ENCODE assay signal across 20 cellular contexts in genomic region chr13:33445024-33445423, GRCh38.
DNase-seq lines count a peak whose midpoint lies in the region; ATAC-seq, FAIRE-seq and TF ChIP-seq lines count a peak whose summit lies in the region.
"Had no signal": no experiment of that assay in that cellular context is flagged by ENCODE, and none has a peak within 500 bp of the region (broad histone marks: within the 10 kb centered on the region; RNA-seq: fewer than 3 reads in every experiment).

No MANE protein-coding gene starts in this region.

- H3K27ac Mint-ChIP-seq in endodermal cell = no peak overlapping the region
- H3K27ac Mint-ChIP-seq: CD4-positive, alpha-beta memory T cell had no signal

- H3K27me3 ChIP-seq in HepG2 (ENCODE audit: control insufficient read depth in 1 of 2, insufficient read depth in 2 of 2, low read length in 2 of 2) (no peaks in the 10 kb centered on the region), endodermal cell (ENCODE audit: control insufficient read depth, insufficient read depth, low read length, poor library complexity, severe bottlenecking) (no peaks in the 10 kb centered on the region), gastrocnemius medialis (no peaks in the 10 kb centered on the region), upper lobe of left lung (no peaks in the 10 kb centered on the region)
- H3K27me3 ChIP-seq: BE2C had no signal

- H3K36me3 Mint-ChIP-seq in endodermal cell (ENCODE audit: low read depth) = no peaks in the 10 kb centered on the region
- H3K36me3 Mint-ChIP-seq: CD4-positive, alpha-beta memory T cell had no signal

- H3K9me3 Mint-ChIP-seq in endodermal cell = no peaks in the 10 kb centered on the region
- H3K9me3 Mint-ChIP-seq: CD4-positive, alpha-beta memory T cell had no signal

- in situ Hi-C loops in HepG2 (cut with HindIII; ENCODE audit: extremely low pct_ligation_motif_present, low pct_unique_long_range_greater_than_20kb) (no loop called here), gastrocnemius medialis (cut with MboI; ENCODE audit: low sequenced_read_pairs in 4 of 4) (no loop called here)

- H3K27ac ChIP-seq in 22Rv1 (peak overlapping the region; percentile 66), HepG2 (ENCODE audit: extremely low read length, insufficient read depth, low read length) (no peak overlapping the region), endodermal cell (ENCODE audit: low read depth, low read length) (no peak overlapping the region), gastrocnemius medialis (no peak overlapping the region), upper lobe of left lung (no peak overlapping the region)
- H3K27ac ChIP-seq: KMS-11, RWPE1 had no signal

- H3K9me3 ChIP-seq in HepG2 (ENCODE audit: low read length) (no peaks in the 10 kb centered on the region), endodermal cell (ENCODE audit: control insufficient read depth, low read length) (no peaks in the 10 kb centered on the region), gastrocnemius medialis (no peaks in the 10 kb centered on the region), upper lobe of left lung (no peaks in the 10 kb centered on the region)
- H3K9me3 ChIP-seq: BE2C had no signal

- POLR2A ChIA-PET in HepG2 (lab: Yijun Ruan, JAX) = no interaction called here

- H3K4me2 ChIP-seq in HepG2 (ENCODE audit: low read depth, low read length) = no peak overlapping the region
- H3K4me2 ChIP-seq: KMS-11 had no signal

- DNase-seq in LNCaP clone FGC (ENCODE audit: low read depth) (peak; percentile 44), NCI-H748 treated with DMSO at 0.1 percent for 48 hours (lab: John Stamatoyannopoulos, UW) (peak; percentile 73), HepG2 (ENCODE audit: low spot score) (peak; percentile 67), endodermal cell (no peak), gastrocnemius medialis (no peak), upper lobe of left lung (no peak), hepatic stellate cell (ENCODE audit: low spot score) (no peak)
- DNase-seq: BE2C; Calu3; CD4-positive, alpha-beta memory T cell; DMS79 treated with DMSO at 0.1 percent for 48 hours; NCI-H1417 treated with DMSO at 0.1 percent for 48 hours; NCI-H2029; NCI-H2171; NCI-H446; NCI-H82; OCI-M1 had no signal

- H3K36me3 ChIP-seq in HepG2 (replicated peaks in 1 of 2; ENCODE audit: control insufficient read depth in 1 of 2, insufficient read depth in 2 of 2, low read length in 2 of 2) (0 out of 5 replicates have a peak, but pooled peaks cover 0 to 1% of the 10 kb centered on the region in 2 experiments), endodermal cell (ENCODE audit: control insufficient read depth, insufficient read depth, low read length) (no peaks in the 10 kb centered on the region), gastrocnemius medialis (no peaks in the 10 kb centered on the region), upper lobe of left lung (no peaks in the 10 kb centered on the region)
- H3K36me3 ChIP-seq: BE2C had no signal

- H3K9ac ChIP-seq in HepG2 (ENCODE audit: insufficient read depth, low read depth, low read length) (no peak overlapping the region), endodermal cell (ENCODE audit: extremely low read depth, low read length, poor library complexity, severe bottlenecking) (no peak overlapping the region)
- H3K9ac ChIP-seq: KMS-11 had no signal

- no peaks in the 10 kb centered on the region for H4K20me1 ChIP-seq in HepG2 (ENCODE audit: insufficient read depth, low read length)

- H3K27me3 Mint-ChIP-seq in endodermal cell (ENCODE audit: insufficient read depth) = no peaks in the 10 kb centered on the region

- BruUV-seq in HepG2 (replicated peaks; lab: Mats Ljungman, UMichigan) = no TSS peak

- no peak for ATAC-seq in HepG2
- no peak for ATAC-seq in gastrocnemius medialis
- no peak for ATAC-seq in upper lobe of left lung (ENCODE audit: low FRiP score in 2 of 2)

- TF ChIP-seq EP300 in HepG2 (IDR thresholded peaks at IDR 0.05; ENCODE audit: low read depth in 2 of 2, low read length in 2 of 2) (no peak), HepG2 (CRISPR knock-in tag; IDR thresholded peaks at IDR 0.05; ENCODE audit: borderline replicate concordance) (no peak), upper lobe of left lung (IDR thresholded peaks at IDR 0.05) (no peak)

- no peak overlapping the region for H3K4me3 Mint-ChIP-seq in endodermal cell
- H3K4me3 Mint-ChIP-seq: CD4-positive, alpha-beta memory T cell had no signal

- H3K4me1 Mint-ChIP-seq in endodermal cell = peaks cover 2% of the 10 kb centered on the region
- H3K4me1 Mint-ChIP-seq: CD4-positive, alpha-beta memory T cell had no signal

- no peak for TF ChIP-seq RAD21 in HepG2 (CRISPR knock-in tag; IDR thresholded peaks at IDR 0.05)

- H2AFZ ChIP-seq in HepG2 (ENCODE audit: low read length) = no peak overlapping the region

- H3K79me2 ChIP-seq in HepG2 (ENCODE audit: insufficient read depth, low read length) = no peaks in the 10 kb centered on the region

- CTCF ChIA-PET in HepG2 (lab: Yijun Ruan, JAX; ENCODE audit: low intra/inter-chr PET ratio, low total read pairs) = no interaction called here

- FAIRE-seq in HepG2 (lab: Jason Lieb, UNC) = no peak

- intact Hi-C loops in HepG2 (cut with micrococcal nuclease; ENCODE audit: unreplicated experiment) = loop anchor here (5.0 to 10.0 kb wide), 2 partner anchors 180 to 277 kb away; no protein-coding TSS in a partner anchor
- intact Hi-C loops in gastrocnemius medialis (cut with DNase I; ENCODE audit: low total_unique reads) = no loop called here

- WGBS in HepG2 (ENCODE audit: low lambda C conversion rate) = 100% methylated on average over 1 of the region's 1 CpG
- 100% methylated on average over 1 of the region's 1 CpG; no CpG with 5 or more reads in 1 of the 2 experiments for WGBS in endodermal cell (ENCODE audit: insufficient coverage in 1 of 2, insufficient read length in 1 of 2), 2 experiments
- WGBS in upper lobe of left lung, 2 donors = 94 to 100% methylated on average over 1 of the region's 1 CpG

- no peak for TF ChIP-seq POLR2A in HepG2 (IDR thresholded peaks at IDR 0.05; ENCODE audit: insufficient read depth in 1 of 2, low read depth in 2 of 2, low read length in 2 of 2)
- no peak for TF ChIP-seq POLR2A in gastrocnemius medialis (IDR thresholded peaks at IDR 0.05)
- TF ChIP-seq POLR2A in upper lobe of left lung (IDR thresholded peaks at IDR 0.05) = no peak

- H3K4me3 ChIP-seq in LNCaP clone FGC (ENCODE audit: low read depth, low read length) (no peak overlapping the region), HepG2 (replicated peaks in 1 of 3; ENCODE audit: insufficient read depth in 1 of 3, low read depth in 2 of 3, low read length in 3 of 3) (no peak overlapping the region), endodermal cell (ENCODE audit: low read length) (no peak overlapping the region), gastrocnemius medialis (no peak overlapping the region), upper lobe of left lung (no peak overlapping the region)

- TF ChIP-seq CTCF in 22Rv1 (IDR thresholded peaks at IDR 0.05) (no peak), LNCaP clone FGC (IDR thresholded peaks at IDR 0.05; ENCODE audit: control insufficient read depth, extremely low read depth, insufficient read depth) (no peak), HepG2 (CRISPR knock-in tag; IDR thresholded peaks at IDR 0.05) (no peak), endodermal cell (conservative IDR thresholded peaks at IDR 0.05) (no peak), gastrocnemius medialis (IDR thresholded peaks at IDR 0.05 in 4 of 5, conservative IDR thresholded peaks at IDR 0.05 in 1 of 5) (no peak), upper lobe of left lung (IDR thresholded peaks at IDR 0.05) (no peak)

- H3K4me1 ChIP-seq in HepG2 (ENCODE audit: insufficient read depth, low read length) (peaks cover 19% of the 10 kb centered on the region), endodermal cell (ENCODE audit: control insufficient read depth, insufficient read depth, low read length) (no peaks in the 10 kb centered on the region), gastrocnemius medialis (no peaks in the 10 kb centered on the region), upper lobe of left lung (peaks cover 0 to 7% (median 4%) of the 10 kb centered on the region in 4 donors)
- H3K4me1 ChIP-seq: BE2C had no signal

TF ChIP-seq in HepG2, 621 proteins besides CTCF, POLR2A, EP300 and RAD21 (continues in another document):
- no peak for TF ChIP-seq XRCC5 (optimal IDR thresholded peaks at IDR 0.05; ENCODE audit: low read length)
- TF ChIP-seq FOXA3 (CRISPR knock-in tag; IDR thresholded peaks at IDR 0.05) = peak; percentile 71
- TF ChIP-seq, protein P1, sequence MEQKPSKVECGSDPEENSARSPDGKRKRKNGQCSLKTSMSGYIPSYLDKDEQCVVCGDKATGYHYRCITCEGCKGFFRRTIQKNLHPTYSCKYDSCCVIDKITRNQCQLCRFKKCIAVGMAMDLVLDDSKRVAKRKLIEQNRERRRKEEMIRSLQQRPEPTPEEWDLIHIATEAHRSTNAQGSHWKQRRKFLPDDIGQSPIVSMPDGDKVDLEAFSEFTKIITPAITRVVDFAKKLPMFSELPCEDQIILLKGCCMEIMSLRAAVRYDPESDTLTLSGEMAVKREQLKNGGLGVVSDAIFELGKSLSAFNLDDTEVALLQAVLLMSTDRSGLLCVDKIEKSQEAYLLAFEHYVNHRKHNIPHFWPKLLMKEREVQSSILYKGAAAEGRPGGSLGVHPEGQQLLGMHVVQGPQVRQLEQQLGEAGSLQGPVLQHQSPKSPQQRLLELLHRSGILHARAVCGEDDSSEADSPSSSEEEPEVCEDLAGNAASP (CRISPR knock-in tag; IDR thresholded peaks at IDR 0.05; ENCODE audit: borderline replicate concordance) = peak; percentile 15; the same call in 1 of the 2 replicates
- TF ChIP-seq NR2F6 (IDR thresholded peaks at IDR 0.05) = peak; percentile 87
- peak; percentile 29; the same call in 1 of the 2 replicates for TF ChIP-seq NR2F6 (CRISPR knock-in tag; IDR thresholded peaks at IDR 0.05)
- TF ChIP-seq FOXP1 (IDR thresholded peaks at IDR 0.05) = no peak
- peak; percentile 7; the same call in 1 of the 2 replicates for TF ChIP-seq FOXP1 (CRISPR knock-in tag; IDR thresholded peaks at IDR 0.05)
- peak; percentile 34; the same call in 1 of the 2 replicates for TF ChIP-seq NCOR1 (IDR thresholded peaks at IDR 0.05; ENCODE audit: borderline replicate concordance, low read length)
- TF ChIP-seq MED1 (CRISPR knock-in tag; IDR thresholded peaks at IDR 0.05) = no peak
- TF ChIP-seq SOX13 (IDR thresholded peaks at IDR 0.05) = no peak
- peak in 1 of 2 experiments; percentile 86; a peak in 2 of 4 replicates for TF ChIP-seq SOX13 (CRISPR knock-in tag; conservative IDR thresholded peaks at IDR 0.05 in 1 of 2, IDR thresholded peaks at IDR 0.05 in 1 of 2)

Comparison
In these comparisons a context has a peak if more than half of its experiments do, and no peak if none do; other contexts are left out.
1. DNase-seq: peak in LNCaP clone FGC (single experiment), NCI-H748 treated with DMSO at 0.1 percent for 48 hours (single experiment) and HepG2 (single experiment); none in endodermal cell (single experiment), gastrocnemius medialis (0 of 2), upper lobe of left lung (0 of 2) and hepatic stellate cell (single experiment).